Comparison of ENCODE assay signal across 1 cellular context in the genomic region with DNA sequence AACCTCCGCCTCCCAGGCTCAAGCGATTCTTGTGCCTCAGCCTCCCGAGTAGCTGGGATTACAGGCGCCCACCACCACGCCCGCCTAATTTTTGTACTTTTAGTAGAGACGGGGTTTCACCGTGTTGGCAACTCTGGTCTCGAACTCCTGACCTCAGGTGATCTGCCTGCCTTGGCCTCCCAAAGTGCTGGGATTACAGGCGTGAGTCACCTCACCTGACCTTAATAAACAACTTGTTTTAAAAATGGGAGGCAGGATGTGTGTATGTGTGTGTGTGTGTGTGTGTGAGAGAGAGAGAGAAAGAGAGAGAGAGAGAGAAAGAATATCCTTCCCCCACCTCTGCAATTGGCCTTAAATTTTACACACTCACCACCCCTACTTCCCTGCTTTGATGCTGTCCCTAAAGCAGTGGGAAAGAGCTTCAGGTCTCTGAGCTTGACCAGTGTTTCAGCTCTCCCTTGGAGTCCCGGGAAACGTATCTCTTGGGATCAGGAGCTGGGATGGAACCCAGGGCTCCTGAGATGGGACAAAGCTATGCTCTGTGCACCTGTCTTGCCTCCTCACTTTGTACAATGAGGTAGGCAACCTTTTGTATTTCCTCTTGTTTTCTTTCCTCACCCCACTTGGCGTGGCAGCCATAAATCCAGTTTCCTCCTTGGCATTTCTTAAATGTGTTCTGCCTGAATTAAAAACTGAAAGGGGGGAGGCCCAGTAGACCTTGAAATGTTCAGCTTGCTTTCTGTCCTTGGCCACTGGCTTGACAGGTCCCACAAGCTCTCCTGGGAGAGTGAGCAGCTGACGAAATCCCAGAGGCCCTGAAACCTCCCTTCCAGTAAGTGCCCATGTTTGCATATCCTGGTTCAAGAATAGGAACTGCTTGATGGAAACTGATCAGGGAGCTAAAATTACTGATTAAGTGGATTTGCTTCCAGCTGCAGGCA.
TF ChIP-seq lines count a peak whose summit lies in the region.

No MANE protein-coding gene starts in this region.

TF ChIP-seq in HepG2, 621 proteins besides CTCF, POLR2A, EP300 and RAD21 (continued from another document and continues in another):
- TF ChIP-seq ZFP36 (IDR thresholded peaks at IDR 0.05; ENCODE audit: borderline replicate concordance, low read depth, low read length, partially characterized antibody) (no peak), MED13 (CRISPR knock-in tag; IDR thresholded peaks at IDR 0.05) (no peak), YEATS4 (CRISPR knock-in tag; IDR thresholded peaks at IDR 0.05; ENCODE audit: borderline replicate concordance) (no peak), ZNF441 (CRISPR knock-in tag; IDR thresholded peaks at IDR 0.05; ENCODE audit: borderline replicate concordance) (no peak), PPARG (CRISPR knock-in tag; conservative IDR thresholded peaks at IDR 0.05) (peak; percentile 43; the same call in 1 of the 2 replicates), BCL6 (CRISPR knock-in tag; IDR thresholded peaks at IDR 0.05) (peak; percentile 76; the same call in 1 of the 2 replicates), RFXANK (CRISPR knock-in tag; IDR thresholded peaks at IDR 0.05) (0 out of 2 replicates have a peak, but pooled peaks have one; percentile 5), CREM (IDR thresholded peaks at IDR 0.05) (peak; percentile 49; the same call in 1 of the 2 replicates), CREM (CRISPR knock-in tag; IDR thresholded peaks at IDR 0.05) (no peak), ZNF432 (CRISPR knock-in tag; IDR thresholded peaks at IDR 0.05; ENCODE audit: borderline replicate concordance) (no peak), ZNF264 (CRISPR knock-in tag; IDR thresholded peaks at IDR 0.05) (no peak; the same call in 1 of the 2 replicates), TBL1XR1 (IDR thresholded peaks at IDR 0.05; ENCODE audit: borderline replicate concordance, low read length, partially characterized antibody) (no peak), PITX1 (CRISPR knock-in tag; IDR thresholded peaks at IDR 0.05) (0 out of 2 replicates have a peak, but pooled peaks have one; percentile 46), NONO (IDR thresholded peaks at IDR 0.05) (no peak), NONO (CRISPR knock-in tag; conservative IDR thresholded peaks at IDR 0.05) (no peak), ZNF44 (CRISPR knock-in tag; IDR thresholded peaks at IDR 0.05) (no peak), ONECUT2 (CRISPR knock-in tag; IDR thresholded peaks at IDR 0.05) (no peak), ZNF768 (CRISPR knock-in tag; IDR thresholded peaks at IDR 0.05) (no peak), RFX3 (CRISPR knock-in tag; IDR thresholded peaks at IDR 0.05) (0 out of 2 replicates have a peak, but pooled peaks have one; percentile 16), ZNF12 (CRISPR knock-in tag; IDR thresholded peaks at IDR 0.05) (no peak), ZNF678 (CRISPR knock-in tag; IDR thresholded peaks at IDR 0.05) (no peak), STAG1 (CRISPR knock-in tag; IDR thresholded peaks at IDR 0.05) (peak; percentile 11; the same call in 1 of the 2 replicates), SUZ12 (IDR thresholded peaks at IDR 0.05; ENCODE audit: low read depth, low read length) (no peak), CHCHD3 (CRISPR knock-in tag; IDR thresholded peaks at IDR 0.05) (no peak), HNRNPLL (IDR thresholded peaks at IDR 0.05; ENCODE audit: low read depth, low read length, poor library complexity, severe bottlenecking) (no peak), ZNF180 (CRISPR knock-in tag; IDR thresholded peaks at IDR 0.05; ENCODE audit: borderline replicate concordance, low read depth) (no peak)
- TF ChIP-seq, protein P1, sequence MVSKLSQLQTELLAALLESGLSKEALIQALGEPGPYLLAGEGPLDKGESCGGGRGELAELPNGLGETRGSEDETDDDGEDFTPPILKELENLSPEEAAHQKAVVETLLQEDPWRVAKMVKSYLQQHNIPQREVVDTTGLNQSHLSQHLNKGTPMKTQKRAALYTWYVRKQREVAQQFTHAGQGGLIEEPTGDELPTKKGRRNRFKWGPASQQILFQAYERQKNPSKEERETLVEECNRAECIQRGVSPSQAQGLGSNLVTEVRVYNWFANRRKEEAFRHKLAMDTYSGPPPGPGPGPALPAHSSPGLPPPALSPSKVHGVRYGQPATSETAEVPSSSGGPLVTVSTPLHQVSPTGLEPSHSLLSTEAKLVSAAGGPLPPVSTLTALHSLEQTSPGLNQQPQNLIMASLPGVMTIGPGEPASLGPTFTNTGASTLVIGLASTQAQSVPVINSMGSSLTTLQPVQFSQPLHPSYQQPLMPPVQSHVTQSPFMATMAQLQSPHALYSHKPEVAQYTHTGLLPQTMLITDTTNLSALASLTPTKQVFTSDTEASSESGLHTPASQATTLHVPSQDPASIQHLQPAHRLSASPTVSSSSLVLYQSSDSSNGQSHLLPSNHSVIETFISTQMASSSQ (IDR thresholded peaks at IDR 0.05; ENCODE audit: low read depth), result no peak
- TF ChIP-seq, protein P1 (CRISPR knock-in tag; IDR thresholded peaks at IDR 0.05; ENCODE audit: borderline replicate concordance), result no peak
- TF ChIP-seq, protein P2, sequence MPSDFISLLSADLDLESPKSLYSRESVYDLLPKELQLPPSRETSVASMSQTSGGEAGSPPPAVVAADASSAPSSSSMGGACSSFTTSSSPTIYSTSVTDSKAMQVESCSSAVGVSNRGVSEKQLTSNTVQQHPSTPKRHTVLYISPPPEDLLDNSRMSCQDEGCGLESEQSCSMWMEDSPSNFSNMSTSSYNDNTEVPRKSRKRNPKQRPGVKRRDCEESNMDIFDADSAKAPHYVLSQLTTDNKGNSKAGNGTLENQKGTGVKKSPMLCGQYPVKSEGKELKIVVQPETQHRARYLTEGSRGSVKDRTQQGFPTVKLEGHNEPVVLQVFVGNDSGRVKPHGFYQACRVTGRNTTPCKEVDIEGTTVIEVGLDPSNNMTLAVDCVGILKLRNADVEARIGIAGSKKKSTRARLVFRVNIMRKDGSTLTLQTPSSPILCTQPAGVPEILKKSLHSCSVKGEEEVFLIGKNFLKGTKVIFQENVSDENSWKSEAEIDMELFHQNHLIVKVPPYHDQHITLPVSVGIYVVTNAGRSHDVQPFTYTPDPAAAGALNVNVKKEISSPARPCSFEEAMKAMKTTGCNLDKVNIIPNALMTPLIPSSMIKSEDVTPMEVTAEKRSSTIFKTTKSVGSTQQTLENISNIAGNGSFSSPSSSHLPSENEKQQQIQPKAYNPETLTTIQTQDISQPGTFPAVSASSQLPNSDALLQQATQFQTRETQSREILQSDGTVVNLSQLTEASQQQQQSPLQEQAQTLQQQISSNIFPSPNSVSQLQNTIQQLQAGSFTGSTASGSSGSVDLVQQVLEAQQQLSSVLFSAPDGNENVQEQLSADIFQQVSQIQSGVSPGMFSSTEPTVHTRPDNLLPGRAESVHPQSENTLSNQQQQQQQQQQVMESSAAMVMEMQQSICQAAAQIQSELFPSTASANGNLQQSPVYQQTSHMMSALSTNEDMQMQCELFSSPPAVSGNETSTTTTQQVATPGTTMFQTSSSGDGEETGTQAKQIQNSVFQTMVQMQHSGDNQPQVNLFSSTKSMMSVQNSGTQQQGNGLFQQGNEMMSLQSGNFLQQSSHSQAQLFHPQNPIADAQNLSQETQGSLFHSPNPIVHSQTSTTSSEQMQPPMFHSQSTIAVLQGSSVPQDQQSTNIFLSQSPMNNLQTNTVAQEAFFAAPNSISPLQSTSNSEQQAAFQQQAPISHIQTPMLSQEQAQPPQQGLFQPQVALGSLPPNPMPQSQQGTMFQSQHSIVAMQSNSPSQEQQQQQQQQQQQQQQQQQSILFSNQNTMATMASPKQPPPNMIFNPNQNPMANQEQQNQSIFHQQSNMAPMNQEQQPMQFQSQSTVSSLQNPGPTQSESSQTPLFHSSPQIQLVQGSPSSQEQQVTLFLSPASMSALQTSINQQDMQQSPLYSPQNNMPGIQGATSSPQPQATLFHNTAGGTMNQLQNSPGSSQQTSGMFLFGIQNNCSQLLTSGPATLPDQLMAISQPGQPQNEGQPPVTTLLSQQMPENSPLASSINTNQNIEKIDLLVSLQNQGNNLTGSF (CRISPR knock-in tag; IDR thresholded peaks at IDR 0.05), result no peak
- TF ChIP-seq, protein P3, sequence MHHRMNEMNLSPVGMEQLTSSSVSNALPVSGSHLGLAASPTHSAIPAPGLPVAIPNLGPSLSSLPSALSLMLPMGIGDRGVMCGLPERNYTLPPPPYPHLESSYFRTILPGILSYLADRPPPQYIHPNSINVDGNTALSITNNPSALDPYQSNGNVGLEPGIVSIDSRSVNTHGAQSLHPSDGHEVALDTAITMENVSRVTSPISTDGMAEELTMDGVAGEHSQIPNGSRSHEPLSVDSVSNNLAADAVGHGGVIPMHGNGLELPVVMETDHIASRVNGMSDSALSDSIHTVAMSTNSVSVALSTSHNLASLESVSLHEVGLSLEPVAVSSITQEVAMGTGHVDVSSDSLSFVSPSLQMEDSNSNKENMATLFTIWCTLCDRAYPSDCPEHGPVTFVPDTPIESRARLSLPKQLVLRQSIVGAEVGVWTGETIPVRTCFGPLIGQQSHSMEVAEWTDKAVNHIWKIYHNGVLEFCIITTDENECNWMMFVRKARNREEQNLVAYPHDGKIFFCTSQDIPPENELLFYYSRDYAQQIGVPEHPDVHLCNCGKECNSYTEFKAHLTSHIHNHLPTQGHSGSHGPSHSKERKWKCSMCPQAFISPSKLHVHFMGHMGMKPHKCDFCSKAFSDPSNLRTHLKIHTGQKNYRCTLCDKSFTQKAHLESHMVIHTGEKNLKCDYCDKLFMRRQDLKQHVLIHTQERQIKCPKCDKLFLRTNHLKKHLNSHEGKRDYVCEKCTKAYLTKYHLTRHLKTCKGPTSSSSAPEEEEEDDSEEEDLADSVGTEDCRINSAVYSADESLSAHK (CRISPR knock-in tag; IDR thresholded peaks at IDR 0.05; ENCODE audit: borderline replicate concordance), result no peak
- TF ChIP-seq, protein P4, sequence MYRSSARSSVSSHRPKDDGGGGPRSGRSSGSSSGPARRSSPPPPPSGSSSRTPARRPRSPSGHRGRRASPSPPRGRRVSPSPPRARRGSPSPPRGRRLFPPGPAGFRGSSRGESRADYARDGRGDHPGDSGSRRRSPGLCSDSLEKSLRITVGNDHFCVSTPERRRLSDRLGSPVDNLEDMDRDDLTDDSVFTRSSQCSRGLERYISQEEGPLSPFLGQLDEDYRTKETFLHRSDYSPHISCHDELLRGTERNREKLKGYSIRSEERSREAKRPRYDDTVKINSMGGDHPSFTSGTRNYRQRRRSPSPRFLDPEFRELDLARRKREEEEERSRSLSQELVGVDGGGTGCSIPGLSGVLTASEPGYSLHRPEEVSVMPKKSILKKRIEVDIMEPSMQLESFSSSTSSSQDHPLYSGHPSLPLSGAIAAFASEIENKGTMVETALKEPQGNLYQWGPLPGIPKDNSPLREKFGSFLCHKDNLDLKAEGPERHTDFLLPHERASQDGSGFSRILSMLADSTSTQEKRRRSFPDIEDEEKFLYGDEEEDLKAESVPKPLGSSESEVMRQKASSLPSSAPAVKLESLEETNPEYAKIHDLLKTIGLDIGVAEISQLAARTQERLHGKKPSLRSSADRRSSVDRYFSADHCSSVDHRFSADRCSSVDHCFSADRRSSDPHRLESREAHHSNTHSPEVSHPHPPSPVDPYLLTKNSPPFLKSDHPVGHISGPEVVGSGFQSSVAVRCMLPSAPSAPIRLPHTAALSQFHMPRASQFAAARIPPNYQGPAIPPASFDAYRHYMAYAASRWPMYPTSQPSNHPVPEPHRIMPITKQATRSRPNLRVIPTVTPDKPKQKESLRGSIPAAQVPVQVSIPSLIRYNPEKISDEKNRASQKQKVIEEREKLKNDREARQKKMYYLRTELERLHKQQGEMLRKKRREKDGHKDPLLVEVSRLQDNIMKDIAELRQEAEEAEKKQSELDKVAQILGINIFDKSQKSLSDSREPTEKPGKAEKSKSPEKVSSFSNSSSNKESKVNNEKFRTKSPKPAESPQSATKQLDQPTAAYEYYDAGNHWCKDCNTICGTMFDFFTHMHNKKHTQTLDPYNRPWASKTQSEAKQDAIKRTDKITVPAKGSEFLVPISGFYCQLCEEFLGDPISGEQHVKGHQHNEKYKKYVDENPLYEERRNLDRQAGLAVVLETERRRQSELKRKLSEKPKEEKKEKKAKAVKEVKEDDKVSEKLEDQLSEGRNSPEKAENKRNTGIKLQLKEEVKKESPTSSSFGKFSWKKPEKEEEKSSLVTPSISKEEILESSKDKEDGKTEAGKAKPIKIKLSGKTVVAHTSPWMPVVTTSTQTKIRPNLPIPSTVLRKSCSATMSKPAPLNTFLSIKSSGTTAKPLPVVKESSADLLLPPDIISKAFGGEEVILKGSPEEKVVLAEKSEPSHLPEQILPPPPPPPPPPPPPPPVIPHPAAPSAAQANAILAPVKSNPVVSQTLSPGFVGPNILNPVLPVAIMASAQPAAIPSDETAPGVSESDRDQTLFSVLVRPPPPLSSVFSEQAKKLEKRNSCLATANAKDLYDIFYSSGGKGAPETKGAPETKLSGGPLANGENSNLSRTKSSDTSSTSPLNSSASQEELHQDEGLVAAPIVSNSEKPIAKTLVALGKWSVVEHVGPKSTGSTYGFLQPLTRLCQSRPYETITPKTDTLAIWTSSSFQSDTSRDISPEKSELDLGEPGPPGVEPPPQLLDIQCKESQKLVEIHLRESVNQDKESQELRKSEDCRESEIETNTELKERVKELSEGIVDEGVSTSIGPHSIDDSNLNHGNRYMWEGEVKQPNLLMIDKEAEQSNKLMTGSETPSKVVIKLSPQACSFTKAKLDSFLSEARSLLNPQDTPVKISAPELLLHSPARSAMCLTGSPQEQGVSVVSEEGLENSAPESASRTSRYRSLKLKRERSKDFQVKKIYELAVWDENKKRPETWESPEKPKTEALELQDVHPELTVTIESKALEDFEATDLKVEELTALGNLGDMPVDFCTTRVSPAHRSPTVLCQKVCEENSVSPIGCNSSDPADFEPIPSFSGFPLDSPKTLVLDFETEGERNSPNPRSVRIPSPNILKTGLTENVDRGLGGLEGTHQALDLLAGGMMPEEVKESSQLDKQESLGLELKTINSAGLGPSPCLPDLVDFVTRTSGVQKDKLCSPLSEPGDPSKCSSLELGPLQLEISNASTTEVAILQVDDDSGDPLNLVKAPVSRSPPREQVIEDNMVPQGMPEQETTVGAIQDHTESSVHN (CRISPR knock-in tag; IDR thresholded peaks at IDR 0.05), result no peak
- TF ChIP-seq, protein P5, sequence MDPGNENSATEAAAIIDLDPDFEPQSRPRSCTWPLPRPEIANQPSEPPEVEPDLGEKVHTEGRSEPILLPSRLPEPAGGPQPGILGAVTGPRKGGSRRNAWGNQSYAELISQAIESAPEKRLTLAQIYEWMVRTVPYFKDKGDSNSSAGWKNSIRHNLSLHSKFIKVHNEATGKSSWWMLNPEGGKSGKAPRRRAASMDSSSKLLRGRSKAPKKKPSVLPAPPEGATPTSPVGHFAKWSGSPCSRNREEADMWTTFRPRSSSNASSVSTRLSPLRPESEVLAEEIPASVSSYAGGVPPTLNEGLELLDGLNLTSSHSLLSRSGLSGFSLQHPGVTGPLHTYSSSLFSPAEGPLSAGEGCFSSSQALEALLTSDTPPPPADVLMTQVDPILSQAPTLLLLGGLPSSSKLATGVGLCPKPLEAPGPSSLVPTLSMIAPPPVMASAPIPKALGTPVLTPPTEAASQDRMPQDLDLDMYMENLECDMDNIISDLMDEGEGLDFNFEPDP (CRISPR knock-in tag; conservative IDR thresholded peaks at IDR 0.05), result 0 out of 2 replicates have a peak, but pooled peaks have one; percentile 55
